In the genomic region with DNA sequence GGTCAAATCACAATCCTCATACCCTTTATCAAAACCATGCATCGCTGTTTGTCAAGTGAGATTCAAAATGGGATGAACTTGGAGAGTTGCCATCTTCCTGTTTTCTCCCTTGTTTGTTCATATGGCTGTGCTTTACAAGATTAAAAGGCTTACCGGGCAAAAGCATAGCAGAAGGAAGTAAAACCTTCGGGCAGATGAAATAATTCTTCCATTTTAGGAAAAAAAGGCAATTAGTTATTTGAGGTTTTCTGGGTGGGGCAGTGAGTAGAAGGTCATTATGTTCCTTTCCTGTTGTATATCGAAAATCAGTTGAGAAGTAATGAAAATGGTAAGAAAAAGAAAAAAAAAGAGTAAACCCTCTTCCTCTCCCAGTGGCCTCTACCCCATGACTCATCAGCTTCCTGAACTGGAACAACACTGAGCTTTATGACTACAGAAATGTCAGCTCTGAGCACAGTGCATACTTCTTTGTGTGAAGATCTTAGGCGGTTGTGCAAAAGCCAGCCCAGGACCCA, we compare ENCODE assay signal across 8 cellular contexts.
DNase-seq lines count a peak whose midpoint lies in the region; ATAC-seq lines count a peak whose summit lies in the region.

No MANE protein-coding gene starts in this region.

- DNase-seq in COLO668 (lab: John Stamatoyannopoulos, UW; ENCODE audit: unreplicated experiment) (peak; percentile 38), NCI-H128 (lab: John Stamatoyannopoulos, UW; ENCODE audit: unreplicated experiment) (peak; percentile 12), dermis blood vessel endothelial cell (peak; percentile 93), myocyte (ENCODE audit: low read depth) (peak; percentile 74), NCI-H526 treated with DMSO at 0.1 percent for 48 hours (lab: John Stamatoyannopoulos, UW) (no peak)

- ATAC-seq in HG03442 (IDR thresholded peaks at IDR 0.05; ENCODE audit: unreplicated experiment) (no peak), HG03460 (IDR thresholded peaks at IDR 0.05; ENCODE audit: unreplicated experiment) (no peak), GM18907 (IDR thresholded peaks at IDR 0.05; ENCODE audit: unreplicated experiment) (no peak)
